Comparison of ENCODE assay signal across 28 cellular contexts in the genomic region with DNA sequence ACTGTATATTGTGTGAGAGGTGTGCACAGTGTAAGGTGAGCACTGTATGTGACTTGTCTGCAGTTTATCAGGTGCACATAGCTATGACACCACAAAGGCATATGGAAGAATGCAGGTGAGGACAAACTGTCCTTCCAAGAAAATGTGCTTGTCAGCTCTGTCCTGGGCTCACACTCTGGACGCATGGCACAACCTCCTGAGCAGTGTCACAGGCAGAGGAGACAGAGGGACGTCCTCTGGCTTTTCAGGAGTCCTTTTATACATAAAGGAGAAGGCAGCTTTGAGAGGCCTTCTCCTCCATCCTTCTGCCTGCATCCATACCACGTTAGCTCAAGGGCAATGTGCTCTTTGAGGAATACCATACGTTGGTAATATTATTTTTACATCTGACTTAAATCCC. TPM values are rescaled to one million over a fixed set of nuclear protein-coding genes. Genes with fewer than 3 reads are reported as not detected.
DNase-seq lines count a peak whose midpoint lies in the region; ATAC-seq, FAIRE-seq and TF ChIP-seq lines count a peak whose summit lies in the region.
"Had no signal": no experiment of that assay in that cellular context is flagged by ENCODE, and none has a peak within 500 bp of the region (broad histone marks: within the 10 kb centered on the region; RNA-seq: fewer than 3 reads in every experiment).

No MANE protein-coding gene starts in this region.

- CTCF ChIA-PET in A549 (lab: Yijun Ruan, JAX): interaction anchor here (1.0 to 2.1 kb wide), 4 partner anchors 10 to 113 kb away, joined by 3 to 8 read pairs (median 4); no protein-coding TSS in a partner anchor

- no peak overlapping the region for H3K4ac ChIP-seq in neuronal stem cell (ENCODE audit: low read length)

- H2BK120ac ChIP-seq in neuronal stem cell (ENCODE audit: low read depth, low read length): no peak overlapping the region

- no peak overlapping the region for H2BK15ac ChIP-seq in neuronal stem cell (ENCODE audit: low read length)

- H3K4me3 ChIP-seq in heart left ventricle (no peak overlapping the region), A549 (no peak overlapping the region), neuronal stem cell (ENCODE audit: low read length in 2 of 2) (no peak overlapping the region), gastrocnemius medialis (no peak overlapping the region), ovary (no peak overlapping the region)
- H3K4me3 ChIP-seq: BLaER1 had no signal

- H3K23ac ChIP-seq in neuronal stem cell (ENCODE audit: low read depth, low read length, poor library complexity): no peak overlapping the region

- H3K27me3 ChIP-seq in heart left ventricle: peaks cover 0 to 35% (median 0%) of the 10 kb centered on the region in 9 donors
- H3K27me3 ChIP-seq in neuronal stem cell (ENCODE audit: control insufficient read depth in 3 of 3, insufficient read depth in 3 of 3, low read depth in 1 of 3, low read length in 3 of 3): peaks cover 0 to 74% (median 3%) of the 10 kb centered on the region in 3 experiments
- no peaks in the 10 kb centered on the region for H3K27me3 ChIP-seq in gastrocnemius medialis
- H3K27me3 ChIP-seq in ovary: no peaks in the 10 kb centered on the region
- H3K27me3 ChIP-seq: BE2C, BLaER1 had no signal

- H2BK5ac ChIP-seq in neuronal stem cell (ENCODE audit: low read length): no peak overlapping the region

- ATAC-seq in Right ventricle myocardium superior (ENCODE audit: poor library complexity) (peak; percentile 7), heart left ventricle (no peak), A549 (peak; percentile 26 to 36; a peak in 1 of 6 replicates), gastrocnemius medialis (peak; percentile 37 to 49), SK-N-SH treated with all-trans-retinoic acid at 6 μM for 48 hours (no peak)

- no peak overlapping the region for H3K14ac ChIP-seq in neuronal stem cell (ENCODE audit: low read length)

- H3K4me2 ChIP-seq in A549 (no peak overlapping the region), neuronal stem cell (ENCODE audit: insufficient read depth, low read length, poor library complexity, severe bottlenecking) (no peak overlapping the region)
- H3K4me2 ChIP-seq: BLaER1 had no signal

- peak overlapping the region; percentile 44 for H3K18ac ChIP-seq in neuronal stem cell (ENCODE audit: low read length)

- no peak for FAIRE-seq in A549 (lab: Jason Lieb, UNC)
- FAIRE-seq: G401.6, GM12891, GM19239 had no signal

- H3K9me3 ChIP-seq in heart left ventricle: no peaks in the 10 kb centered on the region
- no peaks in the 10 kb centered on the region for H3K9me3 ChIP-seq in A549
- peaks cover 0 to 3% of the 10 kb centered on the region in 2 donors for H3K9me3 ChIP-seq in neuronal stem cell (replicated peaks in 1 of 2; ENCODE audit: control insufficient read depth in 2 of 2, insufficient read depth in 1 of 2, low read depth in 1 of 2, low read length in 2 of 2)
- no peaks in the 10 kb centered on the region for H3K9me3 ChIP-seq in gastrocnemius medialis
- H3K9me3 ChIP-seq in ovary: no peaks in the 10 kb centered on the region
- H3K9me3 ChIP-seq: BE2C, BLaER1 had no signal

- no peak overlapping the region for H4K8ac ChIP-seq in neuronal stem cell (ENCODE audit: low read depth, low read length)

- 20 to 40% (median 26%) methylated on average over 4 of the region's 4 CpGs for WGBS in heart left ventricle, 4 donors
- 2% methylated on average over 4 of the region's 4 CpGs for WGBS in A549 (ENCODE audit: missing lambda C conversion rate)
- WGBS in neuronal stem cell (ENCODE audit: extremely low coverage in 2 of 2, insufficient read length in 2 of 2, insufficient replicate concordance in 1 of 2), 2 donors: no CpG with 5 or more reads among the region's 4 CpGs
- 15 to 19% (median 18%) methylated on average over 4 of the region's 4 CpGs for WGBS in ovary, 3 donors

- no peaks in the 10 kb centered on the region for H3K79me1 ChIP-seq in neuronal stem cell (ENCODE audit: low read depth, low read length)

- H2AFZ ChIP-seq in neuronal stem cell (ENCODE audit: low read length): no peak overlapping the region

- TF ChIP-seq EP300 in A549 (IDR thresholded peaks at IDR 0.05) (no peak), ovary (IDR thresholded peaks at IDR 0.05) (no peak)

- TF ChIP-seq POLR2A in heart left ventricle (IDR thresholded peaks at IDR 0.05) (no peak), A549 (IDR thresholded peaks at IDR 0.05; ENCODE audit: low read length) (no peak), gastrocnemius medialis (IDR thresholded peaks at IDR 0.05) (no peak), ovary (IDR thresholded peaks at IDR 0.05) (no peak)

- H4K91ac ChIP-seq in neuronal stem cell (ENCODE audit: low read depth, low read length, poor library complexity): no peak overlapping the region

- H3K9ac ChIP-seq in neuronal stem cell (ENCODE audit: low read depth, low read length, poor library complexity): no peak overlapping the region
- H3K9ac ChIP-seq: BLaER1 had no signal

- H3K36me3 ChIP-seq in heart left ventricle (no peaks in the 10 kb centered on the region), neuronal stem cell (replicated peaks in 1 of 2; ENCODE audit: control insufficient read depth in 2 of 2, insufficient read depth in 2 of 2, low read length in 2 of 2) (no peaks in the 10 kb centered on the region), gastrocnemius medialis (no peaks in the 10 kb centered on the region), ovary (no peaks in the 10 kb centered on the region)
- H3K36me3 ChIP-seq: BE2C, BLaER1 had no signal

- H2BK12ac ChIP-seq in neuronal stem cell (ENCODE audit: low read length): no peak overlapping the region

- intact Hi-C loops in Right ventricle myocardium superior (cut with DNase I) (no loop called here), heart left ventricle (cut with DNase I) (no loop called here), gastrocnemius medialis (cut with DNase I; ENCODE audit: low total_unique reads) (loop anchor here (10.0 kb wide), 1 partner anchor 1107 kb away; no protein-coding TSS in a partner anchor), ovary (cut with DNase I) (no loop called here)

- peaks cover 0 to 9% (median 0%) of the 10 kb centered on the region in 12 donors for H3K4me1 ChIP-seq in heart left ventricle
- no peaks in the 10 kb centered on the region for H3K4me1 ChIP-seq in A549
- peaks cover 0 to 3% of the 10 kb centered on the region in 2 donors for H3K4me1 ChIP-seq in neuronal stem cell (ENCODE audit: control insufficient read depth in 2 of 2, insufficient read depth in 1 of 2, low read depth in 1 of 2, low read length in 2 of 2)
- peaks cover 40 to 43% of the 10 kb centered on the region in 2 donors for H3K4me1 ChIP-seq in gastrocnemius medialis
- no peaks in the 10 kb centered on the region for H3K4me1 ChIP-seq in ovary (ENCODE audit: insufficient read depth)
- H3K4me1 ChIP-seq: BE2C, BLaER1 had no signal

- DNase-seq in Right ventricle myocardium superior (no peak), heart left ventricle (no peak), A549 (ENCODE audit: low read depth in 1 of 2, low spot score in 1 of 2) (no peak), neuronal stem cell (ENCODE audit: low spot score) (no peak), gastrocnemius medialis (peak; percentile 47 to 73), ovary (no peak), DMS153 treated with DMSO at 0.1 percent for 48 hours (lab: John Stamatoyannopoulos, UW; ENCODE audit: unreplicated experiment) (no peak)
- DNase-seq: ACHN; BE2C; C1 segment of cervical spinal cord; CD4-positive, alpha-beta memory T cell; CD4-positive, CD25-positive, alpha-beta regulatory T cell; CD8-positive, alpha-beta memory T cell; COR-L47; DMS 273 treated with DMSO at 0.1 percent for 48 hours; DMS153; DMS79 treated with DMSO at 0.1 percent for 48 hours; GF-D8 had no signal

- H3K27ac ChIP-seq in heart left ventricle: no peak overlapping the region
- no peak overlapping the region for H3K27ac ChIP-seq in A549
- no peak overlapping the region for H3K27ac ChIP-seq in neuronal stem cell (replicated peaks; ENCODE audit: low read length)
- peak overlapping the region; percentile 91 to 99 (median 95) for H3K27ac ChIP-seq in gastrocnemius medialis
- H3K27ac ChIP-seq in ovary: no peak overlapping the region
- H3K27ac ChIP-seq: 22Rv1, BLaER1 had no signal

- TF ChIP-seq RAD21 in A549 (conservative IDR thresholded peaks at IDR 0.05 in 1 of 2, IDR thresholded peaks at IDR 0.05 in 1 of 2): no peak

- in situ Hi-C loops in gastrocnemius medialis (cut with MboI; ENCODE audit: low sequenced_read_pairs in 4 of 4): loop anchor here in 1 of 4 donors (25.0 kb wide), 1 partner anchor 325 kb away; a partner anchor contains a TSS

- no peak overlapping the region for H2AK5ac ChIP-seq in neuronal stem cell (ENCODE audit: low read depth, low read length)

- TF ChIP-seq CTCF in heart left ventricle (IDR thresholded peaks at IDR 0.05): no peak
- TF ChIP-seq CTCF in A549 (IDR thresholded peaks at IDR 0.05): no peak
- no peak for TF ChIP-seq CTCF in gastrocnemius medialis (IDR thresholded peaks at IDR 0.05 in 4 of 5, conservative IDR thresholded peaks at IDR 0.05 in 1 of 5)
- no peak for TF ChIP-seq CTCF in ovary (IDR thresholded peaks at IDR 0.05)

- POLR2A ChIA-PET in A549 (lab: Yijun Ruan, JAX): no interaction called here

TF ChIP-seq in SK-N-SH treated with all-trans-retinoic acid at 6 μM for 48 hours, 23 proteins besides CTCF, POLR2A, EP300 and RAD21 (continues in another document):
- no peak for TF ChIP-seq ARNTL (CRISPR knock-in tag; IDR thresholded peaks at IDR 0.05; ENCODE audit: borderline replicate concordance, low read depth)

RNA-seq across cellular contexts. Expression of a gene that starts 7.5 kb away (rescaled TPM):
- total RNA-seq in Right ventricle myocardium superior: not detected
- total RNA-seq in heart left ventricle: not detected
- polyA plus RNA-seq in heart left ventricle: not detected
- polyA plus RNA-seq in A549 (2011; rRNA removed): not detected in 2 replicates
- polyA plus RNA-seq in A549 (2012; cell fraction: cytosol; rRNA removed): not detected in 2 replicates
- polyA plus RNA-seq in A549 (2012; cell fraction: nucleus; rRNA removed): 0.06 TPM in 1 of 2 replicates, not detected in the other
- not detected in 3 replicates for polyA plus RNA-seq in A549 (2017; fragmentation: RNase III; extraction: RNeasy Plus Mini Kit Qiagen cat#74134 plus additional on column Dnase treatment)
- polyA minus RNA-seq in A549 (2011; rRNA and poly(A)+ RNA removed): not detected in 2 replicates
- polyA plus RNA-seq in neuronal stem cell (2013, experiment 1 of 2): not detected
- not detected for polyA plus RNA-seq in neuronal stem cell (2013, experiment 2 of 2)
- 10 to 100 TPM in 2 of 4 donors, 1 to 10 TPM in 2; 3.5 to 20.6 (median 10.4) TPM for total RNA-seq in gastrocnemius medialis
- total RNA-seq in ovary: not detected
- polyA plus RNA-seq in ovary: not detected
- total RNA-seq: A172; A673; CD4-positive, alpha-beta memory T cell; CD4-positive, CD25-positive, alpha-beta regulatory T cell; CD8-positive, alpha-beta memory T cell had no signal
- polyA plus RNA-seq: AG04450; CD14-positive monocyte; CD4-positive, alpha-beta memory T cell; CD4-positive, CD25-positive, alpha-beta regulatory T cell; CD8-positive, alpha-beta memory T cell had no signal

RNA-seq across cellular contexts. Expression of a gene that starts 22.7 kb away (rescaled TPM):
- not detected for total RNA-seq in Right ventricle myocardium superior
- total RNA-seq in heart left ventricle: under 1 TPM in 3 of 9 donors, not detected in 6; 0.02 to 0.25 (median 0.05) TPM
- polyA plus RNA-seq in heart left ventricle: not detected
- not detected in 2 replicates for polyA plus RNA-seq in A549 (2011; rRNA removed)
- polyA plus RNA-seq in A549 (2012; cell fraction: cytosol; rRNA removed): 0.01 and 0.08 TPM in 2 replicates
- polyA plus RNA-seq in A549 (2012; cell fraction: nucleus; rRNA removed): 0.07 and 0.22 TPM in 2 replicates
- polyA plus RNA-seq in A549 (2017; fragmentation: RNase III; extraction: RNeasy Plus Mini Kit Qiagen cat#74134 plus additional on column Dnase treatment): 0.05 to 0.18 TPM (median 0.08 TPM) in 3 replicates
- not detected in 2 replicates for polyA minus RNA-seq in A549 (2011; rRNA and poly(A)+ RNA removed)
- polyA plus RNA-seq in neuronal stem cell (2013, experiment 1 of 2): 2.0 TPM
- polyA plus RNA-seq in neuronal stem cell (2013, experiment 2 of 2): 1.9 TPM
- under 1 TPM; 0.03 to 0.53 (median 0.15) TPM for total RNA-seq in gastrocnemius medialis
- under 1 TPM in 2 of 7 donors, not detected in 5; 0.02 to 0.03 TPM for total RNA-seq in ovary
- polyA plus RNA-seq in ovary: under 1 TPM; 0.04 to 0.18 TPM
- total RNA-seq: A172; CD4-positive, alpha-beta memory T cell; CD4-positive, CD25-positive, alpha-beta regulatory T cell; CD8-positive, alpha-beta memory T cell had no signal
- polyA plus RNA-seq: AG04450; CD14-positive monocyte; CD8-positive, alpha-beta memory T cell had no signal

Comparison
In these comparisons a context has a peak if more than half of its experiments do, and no peak if none do; other contexts are left out.
1. ATAC-seq: peak in Right ventricle myocardium superior (single experiment), A549 (2 of 2) and gastrocnemius medialis (2 of 2); none in heart left ventricle (0 of 4) and SK-N-SH treated with all-trans-retinoic acid at 6 μM for 48 hours (single experiment).
2. DNase-seq: peak in gastrocnemius medialis (2 of 2); none in Right ventricle myocardium superior (single experiment), heart left ventricle (0 of 5), A549 (0 of 2), neuronal stem cell (single experiment), ovary (0 of 5) and DMS153 treated with DMSO at 0.1 percent for 48 hours (single experiment).
3. H3K27ac ChIP-seq: peak in gastrocnemius medialis (4 of 4); none in heart left ventricle (0 of 12), A549 (0 of 2), neuronal stem cell (single experiment) and ovary (0 of 2).